7 cellular contexts compared by ENCODE assay signal in the genomic region with DNA sequence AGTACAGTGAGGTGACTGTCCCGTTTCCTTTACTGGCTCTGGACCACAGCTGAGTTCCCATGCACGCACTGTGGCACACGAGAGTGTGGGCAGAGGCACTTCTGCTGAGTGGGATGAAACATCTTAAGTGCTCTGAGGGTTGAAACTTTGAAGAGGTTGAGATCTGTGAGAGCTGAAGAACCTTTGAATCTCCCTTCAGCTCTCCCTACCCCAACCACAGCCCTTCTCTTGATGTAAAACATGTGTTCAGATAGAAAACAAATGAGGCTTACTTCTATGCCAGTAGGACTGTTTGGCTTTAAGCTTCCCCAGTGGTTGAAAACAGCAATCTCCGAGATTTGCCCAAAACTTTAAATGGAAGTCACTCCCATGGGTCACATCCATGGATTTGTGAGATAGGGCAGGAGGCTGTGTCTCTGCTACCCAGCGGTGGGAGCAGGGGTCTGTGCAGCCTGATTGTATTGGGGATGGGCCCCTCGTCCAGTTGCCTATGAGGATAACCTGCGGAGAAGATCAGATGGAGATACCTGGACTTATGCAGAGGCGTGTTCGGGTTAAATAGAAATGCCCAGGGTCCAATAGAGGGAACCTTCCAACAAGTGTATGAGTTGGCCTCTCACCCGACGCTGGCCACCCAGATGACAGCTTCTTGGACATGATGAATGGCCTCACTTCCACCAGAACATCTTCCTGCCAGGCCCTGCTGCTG.
DNase-seq lines count a peak whose midpoint lies in the region; ATAC-seq lines count a peak whose summit lies in the region.
"Not testable (repeated sequence)": the region's sequence is repeated elsewhere in the genome, so short reads cannot be mapped to it uniquely, and the experiment has no call there.

No MANE protein-coding gene starts in this region.

- peak overlapping the region; percentile 56 for H3K27ac Mint-ChIP-seq in activated CD8-positive, alpha-beta T cell treated with anti-CD3 and anti-CD28 coated beads, Interleukin-2, amount 10 ng/mL, durations not matched to agents 7 days and 5 days
- peak overlapping the region; percentile 70 for H3K27ac Mint-ChIP-seq in activated naive CD4-positive, alpha-beta T cell treated with anti-CD3 and anti-CD28 coated beads for 36 hours
- not testable (repeated sequence) for H3K27ac Mint-ChIP-seq in activated naive CD8-positive, alpha-beta T cell treated with anti-CD3 and anti-CD28 coated beads, Interleukin-2, amount 10 ng/mL, durations not matched to agents 7 days and 5 days
- peak overlapping the region; percentile 69 to 95 (median 90) for H3K27ac Mint-ChIP-seq in naive thymus-derived CD8-positive, alpha-beta T cell
- peak overlapping the region in 1 of 2 donors; percentile 72 for H3K27ac Mint-ChIP-seq in stimulated activated naive CD8-positive, alpha-beta T cell treated with anti-CD3 and anti-CD28 coated beads, Interleukin-15, amount 100 ng/mL, for 72 hours

- H3K27ac ChIP-seq in KOPT-K1 (ENCODE audit: low read depth, low read length, poor library complexity, severe bottlenecking) = peak overlapping the region; percentile 51

- POLR2A ChIA-PET in activated CD8-positive, alpha-beta T cell treated with anti-CD3 and anti-CD28 coated beads, Interleukin-2, amount 10 ng/mL, durations not matched to agents 7 days and 5 days (lab: Charles Lee); activated naive CD8-positive, alpha-beta T cell treated with anti-CD3 and anti-CD28 coated beads, Interleukin-2, amount 10 ng/mL, durations not matched to agents 7 days and 5 days (lab: Charles Lee); naive thymus-derived CD8-positive, alpha-beta T cell (lab: Charles Lee): not testable (repeated sequence)

- DNase-seq in activated CD8-positive, alpha-beta T cell treated with anti-CD3 and anti-CD28 coated beads, Interleukin-2, amount 10 ng/mL, durations not matched to agents 7 days and 5 days; activated naive CD4-positive, alpha-beta T cell treated with anti-CD3 and anti-CD28 coated beads for 36 hours; activated naive CD8-positive, alpha-beta T cell treated with anti-CD3 and anti-CD28 coated beads, Interleukin-2, amount 10 ng/mL, durations not matched to agents 7 days and 5 days; stimulated activated naive CD8-positive, alpha-beta T cell treated with anti-CD3 and anti-CD28 coated beads, Interleukin-15, amount 100 ng/mL, for 72 hours: not testable (repeated sequence)
- peak in 2 of 10 donors; percentile 31 to 38 for DNase-seq in naive thymus-derived CD8-positive, alpha-beta T cell

- peaks cover 15% of the 10 kb centered on the region for H3K4me1 Mint-ChIP-seq in activated CD8-positive, alpha-beta T cell treated with anti-CD3 and anti-CD28 coated beads, Interleukin-2, amount 10 ng/mL, durations not matched to agents 7 days and 5 days (ENCODE audit: low read depth)
- H3K4me1 Mint-ChIP-seq in activated naive CD4-positive, alpha-beta T cell treated with anti-CD3 and anti-CD28 coated beads for 36 hours (ENCODE audit: low read depth) = peaks cover 17% of the 10 kb centered on the region
- H3K4me1 Mint-ChIP-seq in activated naive CD8-positive, alpha-beta T cell treated with anti-CD3 and anti-CD28 coated beads, Interleukin-2, amount 10 ng/mL, durations not matched to agents 7 days and 5 days = not testable (repeated sequence)
- H3K4me1 Mint-ChIP-seq in naive thymus-derived CD8-positive, alpha-beta T cell = peaks cover 3 to 20% (median 17%) of the 10 kb centered on the region in 4 donors
- peaks cover 28% of the 10 kb centered on the region for H3K4me1 Mint-ChIP-seq in stimulated activated naive CD8-positive, alpha-beta T cell treated with anti-CD3 and anti-CD28 coated beads, Interleukin-15, amount 100 ng/mL, for 72 hours

- H3K27me3 Mint-ChIP-seq in activated CD8-positive, alpha-beta T cell treated with anti-CD3 and anti-CD28 coated beads, Interleukin-2, amount 10 ng/mL, durations not matched to agents 7 days and 5 days (ENCODE audit: low read depth); activated naive CD4-positive, alpha-beta T cell treated with anti-CD3 and anti-CD28 coated beads for 36 hours (ENCODE audit: low read depth); activated naive CD8-positive, alpha-beta T cell treated with anti-CD3 and anti-CD28 coated beads, Interleukin-2, amount 10 ng/mL, durations not matched to agents 7 days and 5 days; naive thymus-derived CD8-positive, alpha-beta T cell; stimulated activated naive CD8-positive, alpha-beta T cell treated with anti-CD3 and anti-CD28 coated beads, Interleukin-15, amount 100 ng/mL, for 72 hours: not testable (repeated sequence)

- intact Hi-C loops in activated naive CD4-positive, alpha-beta T cell treated with anti-CD3 and anti-CD28 coated beads for 36 hours (cut with micrococcal nuclease) = not testable (repeated sequence)

- H3K36me3 Mint-ChIP-seq in activated CD8-positive, alpha-beta T cell treated with anti-CD3 and anti-CD28 coated beads, Interleukin-2, amount 10 ng/mL, durations not matched to agents 7 days and 5 days (ENCODE audit: low read depth); activated naive CD4-positive, alpha-beta T cell treated with anti-CD3 and anti-CD28 coated beads for 36 hours (ENCODE audit: low read depth); activated naive CD8-positive, alpha-beta T cell treated with anti-CD3 and anti-CD28 coated beads, Interleukin-2, amount 10 ng/mL, durations not matched to agents 7 days and 5 days; naive thymus-derived CD8-positive, alpha-beta T cell: not testable (repeated sequence)

- CTCF ChIA-PET in activated CD8-positive, alpha-beta T cell treated with anti-CD3 and anti-CD28 coated beads, Interleukin-2, amount 10 ng/mL, durations not matched to agents 7 days and 5 days (lab: Charles Lee); activated naive CD4-positive, alpha-beta T cell treated with anti-CD3 and anti-CD28 coated beads for 36 hours (lab: Charles Lee): not testable (repeated sequence)

- ATAC-seq in activated CD4-positive, CD25-positive, alpha-beta regulatory T cell treated with anti-CD3 and anti-CD28 coated beads, Interleukin-2, amount 50 U/mL, for 24 hours = peak; percentile 45 to 55
- ATAC-seq in activated CD8-positive, alpha-beta T cell treated with anti-CD3 and anti-CD28 coated beads, Interleukin-2, amount 10 ng/mL, durations not matched to agents 7 days and 5 days = peak; percentile 66
- ATAC-seq in activated naive CD8-positive, alpha-beta T cell treated with anti-CD3 and anti-CD28 coated beads, Interleukin-2, amount 10 ng/mL, durations not matched to agents 7 days and 5 days (ENCODE audit: low read depth) = peak; percentile 68
- peak; percentile 97 to 98 for ATAC-seq in naive thymus-derived CD8-positive, alpha-beta T cell
- peak; percentile 67 for ATAC-seq in stimulated activated naive CD8-positive, alpha-beta T cell treated with anti-CD3 and anti-CD28 coated beads, Interleukin-15, amount 100 ng/mL, for 72 hours

- H3K4me3 Mint-ChIP-seq in activated CD8-positive, alpha-beta T cell treated with anti-CD3 and anti-CD28 coated beads, Interleukin-2, amount 10 ng/mL, durations not matched to agents 7 days and 5 days; activated naive CD4-positive, alpha-beta T cell treated with anti-CD3 and anti-CD28 coated beads for 36 hours; activated naive CD8-positive, alpha-beta T cell treated with anti-CD3 and anti-CD28 coated beads, Interleukin-2, amount 10 ng/mL, durations not matched to agents 7 days and 5 days: not testable (repeated sequence)
- peak overlapping the region in 9 of 10 donors; percentile 32 to 76 (median 63) for H3K4me3 Mint-ChIP-seq in naive thymus-derived CD8-positive, alpha-beta T cell
- peak overlapping the region; percentile 19 to 69 for H3K4me3 Mint-ChIP-seq in stimulated activated naive CD8-positive, alpha-beta T cell treated with anti-CD3 and anti-CD28 coated beads, Interleukin-15, amount 100 ng/mL, for 72 hours

- not testable (repeated sequence) for H3K9me3 ChIP-seq in KOPT-K1 (ENCODE audit: insufficient read depth, low read length, poor library complexity, severe bottlenecking)

- H3K9me3 Mint-ChIP-seq in activated CD8-positive, alpha-beta T cell treated with anti-CD3 and anti-CD28 coated beads, Interleukin-2, amount 10 ng/mL, durations not matched to agents 7 days and 5 days (ENCODE audit: insufficient read depth); activated naive CD4-positive, alpha-beta T cell treated with anti-CD3 and anti-CD28 coated beads for 36 hours; activated naive CD8-positive, alpha-beta T cell treated with anti-CD3 and anti-CD28 coated beads, Interleukin-2, amount 10 ng/mL, durations not matched to agents 7 days and 5 days; naive thymus-derived CD8-positive, alpha-beta T cell; stimulated activated naive CD8-positive, alpha-beta T cell treated with anti-CD3 and anti-CD28 coated beads, Interleukin-15, amount 100 ng/mL, for 72 hours: not testable (repeated sequence)

- H3K36me3 ChIP-seq in KOPT-K1 (ENCODE audit: insufficient read depth, low read length) = not testable (repeated sequence)
